ENCODE assay signal across 14 cellular contexts in genomic region chr5:130111723-130112122, GRCh38.
DNase-seq lines count a peak whose midpoint lies in the region; ATAC-seq and TF ChIP-seq lines count a peak whose summit lies in the region.
"Had no signal": no experiment of that assay in that cellular context is flagged by ENCODE, and none has a peak within 500 bp of the region (broad histone marks: within the 10 kb centered on the region; RNA-seq: fewer than 3 reads in every experiment).

No MANE protein-coding gene starts in this region.

- peak; percentile 54 for DNase-seq in MM.1S
- no peak for DNase-seq in smooth muscle cell (lab: John Stamatoyannopoulos, UW; ENCODE audit: unreplicated experiment)
- DNase-seq in KBM-7 = no peak
- DNase-seq: CD8-positive, alpha-beta T cell; DMS79 treated with DMSO at 0.1 percent for 48 hours; GDM1; H7; NCI-H1930; OCI-M1; T1000 had no signal

- H3F3A ChIP-seq in MM.1S (ENCODE audit: insufficient read depth, low read length) (peaks cover 15% of the 10 kb centered on the region; the same call in 1 of the 2 replicates), smooth muscle cell (ENCODE audit: low read depth) (no peaks in the 10 kb centered on the region)

- no peaks in the 10 kb centered on the region for H3K36me3 ChIP-seq in MM.1S (replicated peaks; ENCODE audit: insufficient read depth, low read length)
- no peaks in the 10 kb centered on the region for H3K36me3 ChIP-seq in smooth muscle cell (ENCODE audit: low read depth)

- H3K4me2 ChIP-seq in MM.1S (ENCODE audit: low read depth, low read length) (peak overlapping the region; percentile 81), smooth muscle cell (peak overlapping the region; percentile 61)

- WGBS in smooth muscle cell (ENCODE audit: low lambda C conversion rate) = 8% methylated on average over 3 of the region's 3 CpGs

- H3K79me2 ChIP-seq in MM.1S (ENCODE audit: low read length) (no peaks in the 10 kb centered on the region), smooth muscle cell (ENCODE audit: low read depth) (no peaks in the 10 kb centered on the region)

- peak overlapping the region; percentile 68 for H3K27ac ChIP-seq in MM.1S (ENCODE audit: low read length)
- H3K27ac ChIP-seq in smooth muscle cell (ENCODE audit: low read depth) = no peak overlapping the region

- in situ Hi-C loops in KBM-7 (cut with MboI; ENCODE audit: low pct_unique_long_range_greater_than_20kb, low sequenced_read_pairs) = no loop called here

- H3K9me3 ChIP-seq in MM.1S (replicated peaks; ENCODE audit: insufficient read depth, low read length) (no peaks in the 10 kb centered on the region), smooth muscle cell (replicated peaks; ENCODE audit: low read depth) (no peaks in the 10 kb centered on the region)

- H4K20me1 ChIP-seq in MM.1S (ENCODE audit: insufficient read depth, low read length) (no peaks in the 10 kb centered on the region), smooth muscle cell (ENCODE audit: low read depth) (no peaks in the 10 kb centered on the region)

- TF ChIP-seq CTCF in MM.1S (IDR thresholded peaks at IDR 0.05; ENCODE audit: low read length) = no peak
- no peak for TF ChIP-seq CTCF in smooth muscle cell (IDR thresholded peaks at IDR 0.05; ENCODE audit: borderline replicate concordance, insufficient read depth, poor library complexity, severe bottlenecking)

- ATAC-seq in GM19043 (IDR thresholded peaks at IDR 0.05; ENCODE audit: low read depth, unreplicated experiment) (peak; percentile 14), GM21717 (IDR thresholded peaks at IDR 0.05; ENCODE audit: unreplicated experiment) (peak; percentile 18), HG02759 (IDR thresholded peaks at IDR 0.05; ENCODE audit: unreplicated experiment) (no peak), GM21423 (IDR thresholded peaks at IDR 0.05; ENCODE audit: unreplicated experiment) (no peak)
- ATAC-seq: CD8-positive, alpha-beta T cell had no signal

- H2AFZ ChIP-seq in MM.1S (ENCODE audit: low read length) (no peak overlapping the region), smooth muscle cell (ENCODE audit: low read depth) (no peak overlapping the region)

- H3K9ac ChIP-seq in MM.1S (ENCODE audit: low read length) (peak overlapping the region; percentile 30; the same call in 1 of the 2 replicates), smooth muscle cell (ENCODE audit: low read depth) (no peak overlapping the region)

- no peaks in the 10 kb centered on the region for H3K9me2 ChIP-seq in MM.1S (replicated peaks; ENCODE audit: insufficient read depth, low read length)

- H3K4me1 ChIP-seq in MM.1S (ENCODE audit: low read length) (peaks cover 40% of the 10 kb centered on the region), smooth muscle cell (ENCODE audit: low read depth) (peaks cover 10% of the 10 kb centered on the region)

- H3K27me3 ChIP-seq in MM.1S (replicated peaks; ENCODE audit: insufficient read depth, low read length) (no peaks in the 10 kb centered on the region), smooth muscle cell (ENCODE audit: low read depth) (no peaks in the 10 kb centered on the region)

- H3K4me3 ChIP-seq in MM.1S (ENCODE audit: low read length) = peak overlapping the region; percentile 18
- no peak overlapping the region for H3K4me3 ChIP-seq in smooth muscle cell

Comparison
In these comparisons a context has a peak if more than half of its experiments do, and no peak if none do; other contexts are left out.
1. ATAC-seq: peak in GM19043 (single experiment) and GM21717 (single experiment); none in HG02759 (single experiment) and GM21423 (single experiment).